Comparison of ENCODE assay signal across 8 cellular contexts in genomic region chr5:61329729-61330128, GRCh38. TPM values are rescaled to one million over a fixed set of nuclear protein-coding genes. Genes with fewer than 3 reads are reported as not detected.
DNase-seq lines count a peak whose midpoint lies in the region; ATAC-seq and TF ChIP-seq lines count a peak whose summit lies in the region.

No MANE protein-coding gene starts in this region.

- intact Hi-C loops in PC-3 (cut with micrococcal nuclease) = loop anchor here (2.0 to 10.0 kb wide), 9 partner anchors 17 to 603 kb away; partner anchors contain the start of genes ERCC8, NDUFAF2 and SMIM15

- H3F3A ChIP-seq in PC-3 (ENCODE audit: low read length, unreplicated experiment) = no peaks in the 10 kb centered on the region

- no peak overlapping the region for H2AFZ ChIP-seq in PC-3 (ENCODE audit: low read length)
- no peak overlapping the region for H2AFZ ChIP-seq in osteoblast (ENCODE audit: low read length)

- H3K4me1 ChIP-seq in PC-3 (ENCODE audit: insufficient read depth, low read length) = peaks cover 38% of the 10 kb centered on the region
- H3K4me1 ChIP-seq in effector memory CD4-positive, alpha-beta T cell (ENCODE audit: control insufficient read depth, insufficient read depth, low read length, poor library complexity, severe bottlenecking) = peaks cover 10% of the 10 kb centered on the region
- H3K4me1 ChIP-seq in osteoblast (ENCODE audit: insufficient read depth, low read length) = peaks cover 39% of the 10 kb centered on the region

- peak overlapping the region; percentile 77 for H3K9ac ChIP-seq in PC-3 (ENCODE audit: low read length)

- CTCF ChIA-PET in PC-3 (lab: Charles Lee) = no interaction called here

- no peaks in the 10 kb centered on the region for H3K27me3 ChIP-seq in PC-3 (ENCODE audit: low read length)
- H3K27me3 ChIP-seq in effector memory CD4-positive, alpha-beta T cell (replicated peaks; ENCODE audit: control insufficient read depth, insufficient read depth, low read length, poor library complexity, severe bottlenecking) = peaks cover 5% of the 10 kb centered on the region
- no peaks in the 10 kb centered on the region for H3K27me3 ChIP-seq in osteoblast (ENCODE audit: insufficient read depth, low read length)

- H3K4me3 ChIP-seq in PC-3 (ENCODE audit: low read length) (peak overlapping the region; percentile 84), osteoblast (ENCODE audit: insufficient read depth, low read length) (peak overlapping the region; percentile 85)
- peak overlapping the region; percentile 90 for H3K4me3 ChIP-seq in effector memory CD4-positive, alpha-beta T cell (ENCODE audit: insufficient read depth, low read depth, low read length, poor library complexity, severe bottlenecking)

- DNase-seq in GM10266 (ENCODE audit: extremely low spot score) (peak; percentile 38), PC-3 (peak; percentile 26), osteoblast (ENCODE audit: insufficient read length, low spot score, missing footprints) (peak; percentile 58)
- no peak for DNase-seq in effector memory CD4-positive, alpha-beta T cell

- no TSS peak for BruUV-seq in PC-3 (replicated peaks; lab: Mats Ljungman, UMichigan)

- H3K27ac ChIP-seq in PC-3 (ENCODE audit: low read length) (peak overlapping the region; percentile 63), osteoblast (ENCODE audit: low read depth, low read length) (peak overlapping the region; percentile 81)
- H3K27ac ChIP-seq in effector memory CD4-positive, alpha-beta T cell (ENCODE audit: insufficient read depth, low read length, poor library complexity, severe bottlenecking) = no peak overlapping the region

- H3K9me3 ChIP-seq in PC-3 (ENCODE audit: low read length) (no peaks in the 10 kb centered on the region), osteoblast (ENCODE audit: low read depth, low read length) (no peaks in the 10 kb centered on the region)
- no peaks in the 10 kb centered on the region for H3K9me3 ChIP-seq in effector memory CD4-positive, alpha-beta T cell (ENCODE audit: control insufficient read depth, low read length)

- H3K79me2 ChIP-seq in PC-3 (ENCODE audit: low read length) (peaks cover 20% of the 10 kb centered on the region), osteoblast (ENCODE audit: insufficient read depth, low read length) (peaks cover 23% of the 10 kb centered on the region)

- ATAC-seq in PC-3 (no peak), HG02840 (IDR thresholded peaks at IDR 0.05; ENCODE audit: low FRiP score, unreplicated experiment) (no peak), GM18861 (IDR thresholded peaks at IDR 0.05; ENCODE audit: unreplicated experiment) (no peak), GM21447 (IDR thresholded peaks at IDR 0.05; ENCODE audit: unreplicated experiment) (no peak), HG02884 (IDR thresholded peaks at IDR 0.05; ENCODE audit: unreplicated experiment) (no peak)

- H3K36me3 ChIP-seq in PC-3 (ENCODE audit: low read depth, low read length) = no peaks in the 10 kb centered on the region
- no peaks in the 10 kb centered on the region for H3K36me3 ChIP-seq in effector memory CD4-positive, alpha-beta T cell (ENCODE audit: control insufficient read depth, insufficient read depth, low read length)
- H3K36me3 ChIP-seq in osteoblast (ENCODE audit: insufficient read depth, low read length) = no peaks in the 10 kb centered on the region

- H3K9me2 ChIP-seq in PC-3 (replicated peaks; ENCODE audit: low read length) = no peaks in the 10 kb centered on the region

- H4K20me1 ChIP-seq in PC-3 (ENCODE audit: low read length) = peaks cover 14% of the 10 kb centered on the region
- H4K20me1 ChIP-seq in osteoblast (ENCODE audit: insufficient read depth, low read length) = peaks cover 10% of the 10 kb centered on the region

- TF ChIP-seq CTCF in GM10266 (IDR thresholded peaks at IDR 0.05; ENCODE audit: control insufficient read depth, insufficient read depth, low read depth, missing control alignments) (no peak), PC-3 (conservative IDR thresholded peaks at IDR 0.05; ENCODE audit: low read depth, low read length) (no peak), osteoblast (IDR thresholded peaks at IDR 0.05; ENCODE audit: extremely low read depth, low read depth, low read length) (no peak)

- POLR2A ChIA-PET in PC-3 (lab: Charles Lee; ENCODE audit: unreplicated experiment) = interaction anchor here (1.2 kb wide), 1 partner anchor 385 kb away, joined by 4 read pairs; the partner anchor contains the start of genes ERCC8 and NDUFAF2

- H3K4me2 ChIP-seq in PC-3 (ENCODE audit: low read length) (peak overlapping the region; percentile 89), osteoblast (ENCODE audit: insufficient read depth, low read length) (peak overlapping the region; percentile 79)

RNA-seq across cellular contexts. Expression of gene ZSWIM6, which starts 2.3 kb away (rescaled TPM):
- 3.4 and 4.3 TPM in 2 replicates for total RNA-seq in PC-3 (2014; rRNA removed)
- 10.0 and 10.5 TPM in 2 replicates for total RNA-seq in osteoblast

Comparison
In these comparisons a context has a peak if more than half of its experiments do, and no peak if none do; other contexts are left out.
1. DNase-seq: peak in GM10266 (single experiment), PC-3 (single experiment) and osteoblast (single experiment); none in effector memory CD4-positive, alpha-beta T cell (0 of 3).
2. Peak in every context shown above with its lines, with median percentiles within 50 percentile points of each other: H3K4me3 ChIP-seq.